In genomic region chr16:21283521-21284289, GRCh38 we compare ENCODE assay signal across 9 cellular contexts. TPM values are rescaled to one million over a fixed set of nuclear protein-coding genes. Genes with fewer than 3 reads are reported as not detected.
A peak's percentile ranks its signal among the peaks of the same experiment; 100 is the strongest.
DNase-seq lines count a peak whose midpoint lies in the region; ATAC-seq, FAIRE-seq and TF ChIP-seq lines count a peak whose summit lies in the region.
"Had no signal": no experiment of that assay in that cellular context is flagged by ENCODE, and none has a peak within 500 bp of the region (broad histone marks: within the 10 kb centered on the region; RNA-seq: fewer than 3 reads in every experiment).

No MANE protein-coding gene starts in this region.

- H3K9me3 ChIP-seq in SK-N-SH (no peaks in the 10 kb centered on the region), pancreas (no peaks in the 10 kb centered on the region)

- H3K27me3 ChIP-seq in ACC112 (ENCODE audit: insufficient read depth, low read length) (peaks cover 59% of the 10 kb centered on the region), SK-N-SH (ENCODE audit: insufficient read depth) (peaks cover 24% of the 10 kb centered on the region; the same call in 1 of the 2 replicates), pancreas (peaks cover 0 to 21% (median 3%) of the 10 kb centered on the region in 4 donors)

- H3K9me2 ChIP-seq in SK-N-SH, result no peaks in the 10 kb centered on the region

- 4% methylated on average over 31 of the region's 67 CpGs for WGBS in SK-N-SH (ENCODE audit: low lambda C conversion rate)
- WGBS in pancreas, 2 donors, result 5% methylated on average over 57 to 67 of the region's 67 CpGs

- no peak for TF ChIP-seq EP300 in SK-N-SH (IDR thresholded peaks at IDR 0.05; ENCODE audit: borderline replicate concordance in 1 of 2, low read depth in 1 of 2, low read length in 1 of 2)

- intact Hi-C loops in pancreas (cut with DNase I), result loop anchor here in 1 of 3 donors (10.0 kb wide), 1 partner anchor 99 kb away; no protein-coding TSS in a partner anchor

- H3F3A ChIP-seq in SK-N-SH (replicated peaks; ENCODE audit: insufficient read depth), result no peaks in the 10 kb centered on the region

- H3K79me2 ChIP-seq in ACC112 (ENCODE audit: control insufficient read depth, insufficient read depth, low read length, unreplicated experiment), result no peaks in the 10 kb centered on the region
- H3K79me2 ChIP-seq in SK-N-SH (ENCODE audit: insufficient read depth), result no peaks in the 10 kb centered on the region

- peak; percentile 49 for TF ChIP-seq RAD21 in SK-N-SH (IDR thresholded peaks at IDR 0.05; ENCODE audit: low read length)

- H3K9ac ChIP-seq in SK-N-SH, result no peak overlapping the region

- H3K27ac ChIP-seq in ACC112 (ENCODE audit: low read depth, low read length), result no peak overlapping the region
- H3K27ac ChIP-seq in SK-N-SH (ENCODE audit: low read depth in 2 of 2, low read length in 1 of 2), result peak overlapping the region in 1 of 2 experiments; percentile 36; a peak in 1 of 4 replicates
- H3K27ac ChIP-seq in pancreas, result no peak overlapping the region

- DNase-seq in GM20000 (ENCODE audit: low spot score) (peak; percentile 62), SK-N-SH (peak; percentile 92), fibroblast of the aortic adventitia (ENCODE audit: low read depth) (peak; percentile 40), pancreas (peak in 3 of 6 donors; percentile 30 to 70 (median 64)), cortex of kidney (lab: John Stamatoyannopoulos, UW) (no peak)
- no peak for DNase-seq in stimulated activated naive CD4-positive, alpha-beta T cell treated with Interleukin-2 at 50 U/mL for 16 hours (lab: John Stamatoyannopoulos, UW)

- FAIRE-seq in pancreas (lab: Jason Lieb, UNC), result no peak

- H4K20me1 ChIP-seq in SK-N-SH (ENCODE audit: insufficient read depth), result no peaks in the 10 kb centered on the region

- H3K4me2 ChIP-seq in SK-N-SH, result peak overlapping the region; percentile 72

- ATAC-seq in pancreas (peak; percentile 38 to 93 (median 74)), HG02610 (IDR thresholded peaks at IDR 0.05; ENCODE audit: unreplicated experiment) (no peak)

- TF ChIP-seq CTCF in GM20000 (IDR thresholded peaks at IDR 0.05; ENCODE audit: extremely low read depth, missing control alignments) (peak; percentile 51), SK-N-SH (IDR thresholded peaks at IDR 0.05) (peak; percentile 57), fibroblast of the aortic adventitia (IDR thresholded peaks at IDR 0.05; ENCODE audit: insufficient read depth, low read length) (peak; percentile 59), pancreas (IDR thresholded peaks at IDR 0.05) (no peak)

- peak overlapping the region; percentile 74 for H3K4me3 ChIP-seq in ACC112 (ENCODE audit: low read depth, low read length)
- peak overlapping the region; percentile 52 to 60 for H3K4me3 ChIP-seq in SK-N-SH (ENCODE audit: low read depth in 2 of 2, low read length in 1 of 2)
- peak overlapping the region; percentile 59 for H3K4me3 ChIP-seq in fibroblast of the aortic adventitia (ENCODE audit: low read depth, low read length)
- peak overlapping the region in 2 of 4 donors; percentile 3 to 38 for H3K4me3 ChIP-seq in pancreas

- CTCF ChIA-PET in SK-N-SH (lab: Yijun Ruan, JAX), result interaction anchor here (0.6 to 7.5 kb wide), 12 partner anchors 9 to 130 kb away, joined by 3 to 71 read pairs (median 4); no protein-coding TSS in a partner anchor

- POLR2A ChIA-PET in SK-N-SH (lab: Yijun Ruan, JAX), result interaction anchor here (0.5 kb wide), 1 partner anchor 11 kb away, joined by 4 read pairs; no protein-coding TSS in a partner anchor

- no peaks in the 10 kb centered on the region for H3K36me3 ChIP-seq in ACC112 (ENCODE audit: insufficient read depth, low read length)
- H3K36me3 ChIP-seq in SK-N-SH (replicated peaks in 1 of 2; ENCODE audit: control insufficient read depth in 1 of 2, insufficient read depth in 2 of 2, low read length in 1 of 2), result no peaks in the 10 kb centered on the region
- H3K36me3 ChIP-seq in pancreas, result no peaks in the 10 kb centered on the region

- no peaks in the 10 kb centered on the region for H3K4me1 ChIP-seq in ACC112 (ENCODE audit: control insufficient read depth, insufficient read depth, low read length, unreplicated experiment)
- H3K4me1 ChIP-seq in SK-N-SH (ENCODE audit: control insufficient read depth in 1 of 2, insufficient read depth in 2 of 2, low read depth in 1 of 2, low read length in 1 of 2), result no peaks in the 10 kb centered on the region
- H3K4me1 ChIP-seq in pancreas, result no peaks in the 10 kb centered on the region

- H2AFZ ChIP-seq in ACC112 (ENCODE audit: low read length, unreplicated experiment), result peak overlapping the region; percentile 48
- no peak overlapping the region for H2AFZ ChIP-seq in SK-N-SH (ENCODE audit: low read depth)

TF ChIP-seq in SK-N-SH, 30 proteins besides CTCF, POLR2A, EP300 and RAD21:
- TF ChIP-seq SMC3 (IDR thresholded peaks at IDR 0.05; ENCODE audit: low read depth, low read length) (peak; percentile 48), RXRA (IDR thresholded peaks at IDR 0.05; ENCODE audit: borderline replicate concordance, low read depth) (no peak), IRF3 (IDR thresholded peaks at IDR 0.05; ENCODE audit: low read depth, low read length) (no peak), NRF1 (IDR thresholded peaks at IDR 0.05; ENCODE audit: low read depth, low read length) (peak; percentile 46; the same call in 1 of the 2 replicates), YY1 (IDR thresholded peaks at IDR 0.05; ENCODE audit: low read depth) (no peak), GABPA (IDR thresholded peaks at IDR 0.05; ENCODE audit: low read depth) (no peak)

RNA-seq across cellular contexts. Expression of gene CRYM, which starts 5.6 kb away (rescaled TPM):
- polyA plus RNA-seq in SK-N-SH (2012; rRNA removed), result 1.0 and 1.8 TPM in 2 replicates
- polyA plus RNA-seq in SK-N-SH (2012; cell fraction: cytosol; rRNA removed), result 0.98 and 1.7 TPM in 2 replicates
- polyA plus RNA-seq in SK-N-SH (2012; cell fraction: nucleus; rRNA removed), result 1.3 and 1.7 TPM in 2 replicates
- 2.0 and 2.8 TPM in 2 replicates for total RNA-seq in fibroblast of the aortic adventitia (ENCODE audit: low replicate concordance)
- total RNA-seq in pancreas, result under 1 TPM in 4 of 6 donors, not detected in 2; 0.12 to 0.22 (median 0.17) TPM
- under 1 TPM in 1 of 2 donors, not detected in 1; 0.09 TPM for polyA plus RNA-seq in pancreas

RNA-seq across cellular contexts. Expression of gene ANKS4B, which starts 50.2 kb away (rescaled TPM):
- polyA plus RNA-seq in SK-N-SH (2012; rRNA removed) (not detected in 2 replicates), pancreas (under 1 TPM; 0.15 to 0.31 TPM)
- not detected in 2 replicates for polyA plus RNA-seq in SK-N-SH (2012; cell fraction: cytosol; rRNA removed)
- not detected in 2 replicates for polyA plus RNA-seq in SK-N-SH (2012; cell fraction: nucleus; rRNA removed)
- total RNA-seq in fibroblast of the aortic adventitia (ENCODE audit: low replicate concordance) (not detected in 2 replicates), pancreas (under 1 TPM; 0.16 to 0.72 (median 0.47) TPM)
- total RNA-seq: dermis microvascular lymphatic vessel endothelial cell had no signal

Comparison
In these comparisons a context has a peak if more than half of its experiments do, and no peak if none do; other contexts are left out.
1. DNase-seq: peak in GM20000 (single experiment), SK-N-SH (single experiment) and fibroblast of the aortic adventitia (single experiment); none in stimulated activated naive CD4-positive, alpha-beta T cell treated with Interleukin-2 at 50 U/mL for 16 hours (single experiment) and cortex of kidney (single experiment).
2. CTCF ChIP-seq: peak in GM20000 (single experiment), SK-N-SH (single experiment) and fibroblast of the aortic adventitia (single experiment); none in pancreas (0 of 4).